In genomic region chr17:66200685-66201092, GRCh38 we compare ENCODE assay signal across 7 cellular contexts. TPM values are rescaled to one million over a fixed set of nuclear protein-coding genes. Genes with fewer than 3 reads are reported as not detected.
DNase-seq lines count a peak whose midpoint lies in the region; ATAC-seq and TF ChIP-seq lines count a peak whose summit lies in the region.

No MANE protein-coding gene starts in this region.

- intact Hi-C loops in transverse colon (cut with DNase I; ENCODE audit: low total_unique reads) = no loop called here

- TF ChIP-seq EP300 in transverse colon (IDR thresholded peaks at IDR 0.05; ENCODE audit: low read depth) = no peak

- H3K4me3 Mint-ChIP-seq in T-helper 17 cell = peak overlapping the region; percentile 68
- H3K4me3 Mint-ChIP-seq in mesothelial cell of epicardium = no peak overlapping the region

- no peak for TF ChIP-seq POLR2A in transverse colon (IDR thresholded peaks at IDR 0.05)

- H3K9me3 Mint-ChIP-seq in mesothelial cell of epicardium = peaks cover 7% of the 10 kb centered on the region

- H3K36me3 Mint-ChIP-seq in T-helper 17 cell (ENCODE audit: low read depth) = no peaks in the 10 kb centered on the region
- no peaks in the 10 kb centered on the region for H3K36me3 Mint-ChIP-seq in mesothelial cell of epicardium

- peak; percentile 39 for DNase-seq in GM04503 (ENCODE audit: low read depth)
- peak; percentile 35 for DNase-seq in NCI-H1105 (lab: John Stamatoyannopoulos, UW)
- peak in 2 of 3 donors; percentile 12 to 18 for DNase-seq in T-helper 17 cell
- peak; percentile 78 to 85 for DNase-seq in dermis microvascular lymphatic vessel endothelial cell (ENCODE audit: low read depth in 2 of 2)
- DNase-seq in mesothelial cell of epicardium (ENCODE audit: low spot score in 2 of 2, unreplicated experiment in 2 of 2) = no peak
- DNase-seq in transverse colon = peak; percentile 59
- DNase-seq in NCI-H1694 (lab: John Stamatoyannopoulos, UW) = no peak

- TF ChIP-seq CTCF in mesothelial cell of epicardium (IDR thresholded peaks at IDR 0.05; ENCODE audit: unreplicated experiment) (no peak), transverse colon (IDR thresholded peaks at IDR 0.05) (peak; percentile 38 to 84 (median 50))

- H3K27me3 Mint-ChIP-seq in T-helper 17 cell = no peaks in the 10 kb centered on the region
- H3K27me3 Mint-ChIP-seq in mesothelial cell of epicardium (ENCODE audit: low read depth) = no peaks in the 10 kb centered on the region

- no peaks in the 10 kb centered on the region for H3K4me1 ChIP-seq in transverse colon

- 0 to 2% methylated on average over 3 of the region's 3 CpGs for WGBS in transverse colon (ENCODE audit: low coverage in 1 of 2), 2 donors

- no peak overlapping the region for H3K27ac ChIP-seq in transverse colon

- ATAC-seq in T-helper 17 cell = peak; percentile 57

- H3K27ac Mint-ChIP-seq in T-helper 17 cell = peak overlapping the region; percentile 89
- H3K27ac Mint-ChIP-seq in mesothelial cell of epicardium = peak overlapping the region; percentile 55

- no peaks in the 10 kb centered on the region for H3K27me3 ChIP-seq in transverse colon

- H3K4me1 Mint-ChIP-seq in T-helper 17 cell (peaks cover 19% of the 10 kb centered on the region), mesothelial cell of epicardium (peaks cover 5% of the 10 kb centered on the region)

- no peak overlapping the region for H3K4me3 ChIP-seq in transverse colon

- H3K36me3 ChIP-seq in transverse colon = no peaks in the 10 kb centered on the region

- H3K9me3 ChIP-seq in T-helper 17 cell (ENCODE audit: control insufficient read depth, low read length, poor library complexity, severe bottlenecking) (no peaks in the 10 kb centered on the region), transverse colon (no peaks in the 10 kb centered on the region)

- in situ Hi-C loops in transverse colon (cut with MboI; ENCODE audit: low pct_ligation_motif_present in 1 of 4, low pct_unique_long_range_greater_than_20kb in 1 of 4, low sequenced_read_pairs in 3 of 4) = loop anchor here in 2 of 4 donors (25.0 kb wide), 2 partner anchors 687 to 712 kb away; no protein-coding TSS in a partner anchor

RNA-seq across cellular contexts. Expression of gene CEP112, which starts 8.8 kb away (rescaled TPM):
- total RNA-seq in T-helper 17 cell (1 to 10 TPM; 4.3 to 6.9 TPM), dermis microvascular lymphatic vessel endothelial cell (5.0 and 5.6 TPM in 2 replicates), mesothelial cell of epicardium (16.9 to 24.0 TPM (median 21.6 TPM) in 3 replicates), transverse colon (10 to 100 TPM in 2 of 4 donors, 1 to 10 TPM in 2; 1.1 to 12.9 (median 9.1) TPM)

RNA-seq across cellular contexts. Expression of gene APOH, which starts 28.5 kb away (rescaled TPM):
- total RNA-seq in T-helper 17 cell (not detected), dermis microvascular lymphatic vessel endothelial cell (not detected in 2 replicates), mesothelial cell of epicardium (not detected in 3 replicates), transverse colon (under 1 TPM in 1 of 4 donors, not detected in 3; 0.55 TPM)

Comparison
In these comparisons a context has a peak if more than half of its experiments do, and no peak if none do; other contexts are left out.
1. DNase-seq: peak in GM04503 (single experiment), NCI-H1105 (single experiment), T-helper 17 cell (2 of 3), dermis microvascular lymphatic vessel endothelial cell (2 of 2) and transverse colon (single experiment); none in mesothelial cell of epicardium (0 of 2) and NCI-H1694 (single experiment).